12 cellular contexts compared by ENCODE assay signal in genomic region chr4:184854673-184855072, GRCh38. TPM values are rescaled to one million over a fixed set of nuclear protein-coding genes. Genes with fewer than 3 reads are reported as not detected.
DNase-seq lines count a peak whose midpoint lies in the region; ATAC-seq, FAIRE-seq and TF ChIP-seq lines count a peak whose summit lies in the region.
"Had no signal": no experiment of that assay in that cellular context is flagged by ENCODE, and none has a peak within 500 bp of the region (broad histone marks: within the 10 kb centered on the region; RNA-seq: fewer than 3 reads in every experiment).

No MANE protein-coding gene starts in this region.

- DNase-seq in NB4 (ENCODE audit: low read depth) (peak; percentile 93), K562 (ENCODE audit: extremely low read depth in 1 of 4, low spot score in 3 of 4) (peak in 2 of 4 experiments; percentile 37 to 64), amniotic stem cell (lab: John Stamatoyannopoulos, UW) (no peak), anterior cingulate cortex (lab: John Stamatoyannopoulos, UW) (no peak), NCI-H345 treated with DMSO at 0.1 percent for 48 hours (lab: John Stamatoyannopoulos, UW; ENCODE audit: unreplicated experiment) (no peak), NCI-H2196 (lab: John Stamatoyannopoulos, UW; ENCODE audit: unreplicated experiment) (no peak)
- DNase-seq: activated CD4-positive, alpha-beta T cell treated with anti-CD3 and anti-CD28 coated beads for 4 hours; PC-9 had no signal

- H3K79me2 ChIP-seq in K562 (ENCODE audit: control insufficient read depth, insufficient read depth, low read length): no peaks in the 10 kb centered on the region

- intact Hi-C loops in K562 (cut with micrococcal nuclease): loop anchor here (2.0 kb wide), 1 partner anchor 30 kb away; the partner anchor contains the start of gene ACSL1

- TF ChIP-seq EP300 in K562 (IDR thresholded peaks at IDR 0.05; ENCODE audit: low read length): peak; percentile 77

- H3K9me3 ChIP-seq in BLaER1 treated with 17β-estradiol and CSF1 and Interleukin-3, amounts not matched to agents 10 nM and 100 nM (replicated peaks in 1 of 11): peaks cover 0 to 11% (median 3%) of the 10 kb centered on the region in 11 experiments; a peak in 10 of 22 replicates
- no peaks in the 10 kb centered on the region for H3K9me3 ChIP-seq in K562 (replicated peaks; ENCODE audit: control insufficient read depth, insufficient read depth, low read depth, low read length)
- H3K9me3 ChIP-seq: esophagus muscularis mucosa had no signal

- in situ Hi-C loops in K562 (cut with MboI): no loop called here

- 2% methylated on average over 6 of the region's 6 CpGs for WGBS in K562 (ENCODE audit: insufficient coverage, low coverage, missing lambda C conversion rate)

- no peaks in the 10 kb centered on the region for H4K20me1 ChIP-seq in BLaER1 treated with 17β-estradiol and CSF1 and Interleukin-3, amounts not matched to agents 10 nM and 100 nM
- no peaks in the 10 kb centered on the region for H4K20me1 ChIP-seq in K562 (replicated peaks; ENCODE audit: control insufficient read depth, insufficient read depth, low read length)

- CTCF ChIA-PET in K562 (lab: Yijun Ruan, JAX; ENCODE audit: low intra/inter-chr PET ratio): no interaction called here

- POLR2A ChIA-PET in K562 (lab: Yijun Ruan, JAX): interaction anchor here (0.6 to 1.9 kb wide), 3 partner anchors 11 to 205 kb away, joined by 3 to 6 read pairs (median 4); partner anchors contain the start of genes CASP3 and PRIMPOL

- peak overlapping the region; percentile 77 to 95 (median 85) for H3K9ac ChIP-seq in BLaER1 treated with 17β-estradiol and CSF1 and Interleukin-3, amounts not matched to agents 10 nM and 100 nM
- H3K9ac ChIP-seq in K562 (ENCODE audit: insufficient read depth in 1 of 2, low read depth in 2 of 2, low read length in 2 of 2): peak overlapping the region in 1 of 2 experiments; percentile 62; a peak in 3 of 4 replicates

- no peaks in the 10 kb centered on the region for H3K27me3 ChIP-seq in BLaER1 treated with 17β-estradiol and CSF1 and Interleukin-3, amounts not matched to agents 10 nM and 100 nM
- H3K27me3 ChIP-seq in K562 (ENCODE audit: control insufficient read depth in 2 of 2, insufficient read depth in 2 of 2, low read length in 2 of 2): no peaks in the 10 kb centered on the region
- H3K27me3 ChIP-seq: esophagus muscularis mucosa had no signal

- H3K4me2 ChIP-seq in BLaER1 treated with 17β-estradiol and CSF1 and Interleukin-3, amounts not matched to agents 10 nM and 100 nM: peak overlapping the region; percentile 51 to 92 (median 77)
- H3K4me2 ChIP-seq in K562 (ENCODE audit: insufficient read depth, low read length): peak overlapping the region; percentile 85
- H3K4me2 ChIP-seq: PC-9 had no signal

- peaks cover 61 to 97% (median 93%) of the 10 kb centered on the region in 10 experiments for H3K4me1 ChIP-seq in BLaER1 treated with 17β-estradiol and CSF1 and Interleukin-3, amounts not matched to agents 10 nM and 100 nM
- H3K4me1 ChIP-seq in K562 (replicated peaks in 1 of 2; ENCODE audit: control insufficient read depth in 2 of 2, insufficient read depth in 2 of 2, low read length in 2 of 2): peaks cover 15 to 20% of the 10 kb centered on the region in 2 experiments
- H3K4me1 ChIP-seq: esophagus muscularis mucosa had no signal

- H2AFZ ChIP-seq in K562 (ENCODE audit: low read depth, low read length): peak overlapping the region; percentile 92
- H2AFZ ChIP-seq: PC-9 had no signal

- no TSS peak for BruUV-seq in K562 (replicated peaks; lab: Mats Ljungman, UMichigan)

- no peak for TF ChIP-seq RAD21 in K562 (CRISPR knock-in tag; conservative IDR thresholded peaks at IDR 0.05 in 1 of 2, IDR thresholded peaks at IDR 0.05 in 1 of 2)

- peak overlapping the region; percentile 92 to 100 (median 98) for H3K27ac ChIP-seq in BLaER1 treated with 17β-estradiol and CSF1 and Interleukin-3, amounts not matched to agents 10 nM and 100 nM
- H3K27ac ChIP-seq in K562 (ENCODE audit: extremely low read depth, low read depth, low read length): peak overlapping the region; percentile 91
- H3K27ac ChIP-seq: C4-2B, esophagus muscularis mucosa, PC-9 had no signal

- FAIRE-seq in K562 (lab: Jason Lieb, UNC): peak; percentile 58

- TF ChIP-seq POLR2A in NB4 (IDR thresholded peaks at IDR 0.05; ENCODE audit: extremely low read depth, insufficient read length): no peak
- no peak for TF ChIP-seq POLR2A in K562 (conservative IDR thresholded peaks at IDR 0.05)

- H3K36me3 ChIP-seq in BLaER1 treated with 17β-estradiol and CSF1 and Interleukin-3, amounts not matched to agents 10 nM and 100 nM: no peaks in the 10 kb centered on the region
- H3K36me3 ChIP-seq in K562 (ENCODE audit: control insufficient read depth, insufficient read depth, low read length): no peaks in the 10 kb centered on the region
- H3K36me3 ChIP-seq: esophagus muscularis mucosa had no signal

- TF ChIP-seq CTCF in NB4 (IDR thresholded peaks at IDR 0.05; ENCODE audit: low read depth, low read length) (no peak), K562 (IDR thresholded peaks at IDR 0.05 in 2 of 3, conservative IDR thresholded peaks at IDR 0.05 in 1 of 3; ENCODE audit: insufficient read depth in 2 of 3, low read depth in 1 of 3, low read length in 3 of 3) (no peak)

- ATAC-seq in GM18868 (IDR thresholded peaks at IDR 0.05; ENCODE audit: unreplicated experiment): peak; percentile 39
- ATAC-seq in K562: peak; percentile 78

- no peaks in the 10 kb centered on the region for H3K9me1 ChIP-seq in K562 (ENCODE audit: control insufficient read depth, insufficient read depth, low read length)

- peak overlapping the region in 5 of 10 experiments; percentile 5 to 42 (median 19); a peak in 8 of 20 replicates for H3K4me3 ChIP-seq in BLaER1 treated with 17β-estradiol and CSF1 and Interleukin-3, amounts not matched to agents 10 nM and 100 nM
- H3K4me3 ChIP-seq in NB4 (ENCODE audit: low read depth, low read length) (peak overlapping the region; percentile 29), K562 (peak overlapping the region; percentile 24; the same call in 1 of the 2 replicates)
- H3K4me3 ChIP-seq: esophagus muscularis mucosa, PC-9 had no signal

TF ChIP-seq in K562, 482 proteins besides CTCF, POLR2A, EP300 and RAD21 (continues in another document):
- TF ChIP-seq CBFA2T3 (IDR thresholded peaks at IDR 0.05) (peak; percentile 70), CBX3 (IDR thresholded peaks at IDR 0.05; ENCODE audit: borderline replicate concordance in 1 of 2, low read length in 2 of 2) (no peak), POLR2B (IDR thresholded peaks at IDR 0.05; ENCODE audit: low read depth, partially characterized antibody) (no peak), CEBPB (tag; IDR thresholded peaks at IDR 0.05) (peak; percentile 94), FOXP1 (CRISPR knock-in tag; IDR thresholded peaks at IDR 0.05) (no peak), SMARCC2 (IDR thresholded peaks at IDR 0.05; ENCODE audit: low read depth) (peak; percentile 68; the same call in 1 of the 2 replicates), ETV1 (tag; conservative IDR thresholded peaks at IDR 0.05; ENCODE audit: low read depth) (peak; percentile 47; the same call in 1 of the 2 replicates), FUS (optimal IDR thresholded peaks at IDR 0.05; ENCODE audit: low read depth, low read length) (no peak), E2F8 (IDR thresholded peaks at IDR 0.05; ENCODE audit: low read depth, partially characterized antibody) (no peak), GATAD2B (IDR thresholded peaks at IDR 0.05; ENCODE audit: borderline replicate concordance) (no peak), PHB (CRISPR knock-in tag; IDR thresholded peaks at IDR 0.05) (no peak), FOXJ2 (tag; IDR thresholded peaks at IDR 0.05) (no peak), PYGO2 (tag; IDR thresholded peaks at IDR 0.05) (no peak), KLF1 (tag; IDR thresholded peaks at IDR 0.05) (no peak), PTRF (tag; IDR thresholded peaks at IDR 0.05) (no peak)

RNA-seq across cellular contexts. Expression of gene ACSL1, which starts 28.9 kb away (rescaled TPM):
- total RNA-seq in K562 (2011; cell fraction: chromatin; rRNA removed; ENCODE audit: low replicate concordance): 7.8 and 10.5 TPM in 2 replicates
- total RNA-seq in K562 (2011; cell fraction: nucleolus; rRNA removed): 3.7 and 4.2 TPM in 2 replicates
- 6.9 and 7.2 TPM in 2 replicates for total RNA-seq in K562 (2011; cell fraction: nucleoplasm; rRNA removed)
- 14.0 and 14.3 TPM in 2 replicates for total RNA-seq in K562 (2014; rRNA removed)
- 23.6 and 25.3 TPM in 2 replicates for total RNA-seq in K562 (2014; rRNA removed; fragmentation: Illumina TruSeq; extraction: Trizol)
- 15.2 and 15.9 TPM in 2 replicates for total RNA-seq in K562 (2015; rRNA removed; fragmentation: Illumina TruSeq; extraction: Trizol)
- total RNA-seq in K562 (2021): 22.2 and 22.6 TPM in 2 replicates
- polyA plus RNA-seq in K562 (2011; rRNA removed): 6.7 and 21.8 TPM in 2 replicates
- 2.9 and 11.7 TPM in 2 replicates for polyA plus RNA-seq in K562 (2011; cell fraction: cytosol; rRNA removed)
- polyA plus RNA-seq in K562 (2011; cell fraction: nucleus; rRNA removed): 5.2 and 22.6 TPM in 2 replicates
- 13.0 and 38.4 TPM in 2 replicates for polyA plus RNA-seq in K562 (2012)
- polyA plus RNA-seq in K562 (2014; fragmentation: Illumina TruSeq; extraction: Trizol): 24.1 and 24.4 TPM in 2 replicates
- polyA plus RNA-seq in K562 (2014; fragmentation: Nextera tagmentation; extraction: Ambion mirVana): 10 to 100 TPM; 10.2 to 11.3 TPM
- polyA plus RNA-seq in K562 (2014; rRNA removed): 15.0 TPM in 2 replicates
- polyA minus RNA-seq in K562 (2011; rRNA and poly(A)+ RNA removed): 9.4 and 28.7 TPM in 2 replicates
- 4.5 and 25.5 TPM in 2 replicates for polyA minus RNA-seq in K562 (2011; cell fraction: cytosol; rRNA and poly(A)+ RNA removed)
- polyA minus RNA-seq in K562 (2011; cell fraction: nucleus; rRNA and poly(A)+ RNA removed): 2.6 and 14.3 TPM in 2 replicates
